ENCODE assay signal across 11 cellular contexts in genomic region chr18:44098551-44099098, GRCh38.
A peak's percentile ranks its signal among the peaks of the same experiment; 100 is the strongest.
DNase-seq lines count a peak whose midpoint lies in the region; ATAC-seq and TF ChIP-seq lines count a peak whose summit lies in the region.
"Had no signal": no experiment of that assay in that cellular context is flagged by ENCODE, and none has a peak within 500 bp of the region (broad histone marks: within the 10 kb centered on the region; RNA-seq: fewer than 3 reads in every experiment).

No MANE protein-coding gene starts in this region.

- H4K20me1 ChIP-seq in OCI-LY3 (ENCODE audit: insufficient read depth, low read length): no peaks in the 10 kb centered on the region

- H3K4me3 ChIP-seq in A673 (ENCODE audit: low read depth, low read length, poor library complexity, severe bottlenecking) (no peak overlapping the region), OCI-LY3 (ENCODE audit: low read length) (peak overlapping the region; percentile 68), fibroblast of villous mesenchyme (ENCODE audit: low read depth, low read length) (no peak overlapping the region), prostate gland (no peak overlapping the region)
- H3K4me3 ChIP-seq: skin epidermis had no signal

- H3K36me3 ChIP-seq in A673 (ENCODE audit: insufficient read depth, low read length, poor library complexity, severe bottlenecking) (no peaks in the 10 kb centered on the region), OCI-LY3 (replicated peaks; ENCODE audit: low read depth, low read length) (no peaks in the 10 kb centered on the region), prostate gland (no peaks in the 10 kb centered on the region)

- BruUV-seq in A673 (replicated peaks; lab: Mats Ljungman, UMichigan): no TSS peak

- no peaks in the 10 kb centered on the region for H3K27me3 ChIP-seq in A673 (replicated peaks; ENCODE audit: insufficient read depth, low read depth, low read length, poor library complexity)
- H3K27me3 ChIP-seq in OCI-LY3 (ENCODE audit: low read depth, low read length): no peaks in the 10 kb centered on the region
- no peaks in the 10 kb centered on the region for H3K27me3 ChIP-seq in prostate gland (replicated peaks; ENCODE audit: insufficient read depth)

- H3K79me2 ChIP-seq in OCI-LY3 (ENCODE audit: low read length): no peaks in the 10 kb centered on the region

- TF ChIP-seq POLR2A in prostate gland (IDR thresholded peaks at IDR 0.05): no peak

- 95% methylated on average over 4 of the region's 4 CpGs for WGBS in prostate gland

- H3K9ac ChIP-seq in OCI-LY3 (ENCODE audit: low read length): peak overlapping the region; percentile 53

- DNase-seq in A673 (ENCODE audit: low spot score) (peak; percentile 35), fibroblast of villous mesenchyme (ENCODE audit: low read depth) (peak; percentile 36), prostate gland (ENCODE audit: low spot score) (no peak), NCI-H1048 (lab: John Stamatoyannopoulos, UW) (no peak)
- DNase-seq: anterior cingulate cortex, NCI-H1436 had no signal

- peak overlapping the region; percentile 99 for H2AFZ ChIP-seq in OCI-LY3 (ENCODE audit: low read depth, low read length)

- H3K9me3 ChIP-seq in A673 (ENCODE audit: low read depth, low read length, poor library complexity, severe bottlenecking): no peaks in the 10 kb centered on the region
- H3K9me3 ChIP-seq in OCI-LY3 (ENCODE audit: insufficient read depth, low read length): no peaks in the 10 kb centered on the region
- H3K9me3 ChIP-seq in prostate gland: no peaks in the 10 kb centered on the region

- intact Hi-C loops in A673 (cut with micrococcal nuclease; ENCODE audit: unreplicated experiment): loop anchor here (10.0 kb wide), 1 partner anchor 314 kb away; no protein-coding TSS in a partner anchor
- intact Hi-C loops in prostate gland (cut with DNase I): no loop called here

- H3K4me1 ChIP-seq in A673 (ENCODE audit: insufficient read depth, low read length, poor library complexity, severe bottlenecking) (no peaks in the 10 kb centered on the region), OCI-LY3 (ENCODE audit: low read length) (peaks cover 7% of the 10 kb centered on the region), prostate gland (replicated peaks) (no peaks in the 10 kb centered on the region)

- ATAC-seq in GM19351 (IDR thresholded peaks at IDR 0.05; ENCODE audit: unreplicated experiment) (peak; percentile 71), GM21515 (IDR thresholded peaks at IDR 0.05; ENCODE audit: unreplicated experiment) (no peak), HG02852 (IDR thresholded peaks at IDR 0.05; ENCODE audit: unreplicated experiment) (no peak)

- peak overlapping the region; percentile 76 for H3K4me2 ChIP-seq in OCI-LY3 (ENCODE audit: low read length)

- TF ChIP-seq CTCF in A673 (conservative IDR thresholded peaks at IDR 0.05; ENCODE audit: low read depth, low read length) (peak; percentile 38; the same call in 1 of the 2 replicates), OCI-LY3 (IDR thresholded peaks at IDR 0.05; ENCODE audit: low read depth, low read length) (peak; percentile 94), fibroblast of villous mesenchyme (IDR thresholded peaks at IDR 0.05; ENCODE audit: insufficient read depth, low read depth, low read length) (peak; percentile 49), prostate gland (IDR thresholded peaks at IDR 0.05) (no peak)

- POLR2A ChIA-PET in A673 (lab: Charles Lee; ENCODE audit: low non-redundant PET): no interaction called here

- CTCF ChIA-PET in A673 (lab: Charles Lee): interaction anchor here (0.7 kb wide), 1 partner anchor 1286 kb away, joined by 3 read pairs; no protein-coding TSS in a partner anchor

- H3K27ac ChIP-seq in A673 (ENCODE audit: low read depth, low read length, poor library complexity, severe bottlenecking) (no peak overlapping the region), OCI-LY3 (ENCODE audit: low read length) (no peak overlapping the region), prostate gland (no peak overlapping the region)
- H3K27ac ChIP-seq: skin epidermis had no signal

Comparison
In these comparisons a context has a peak if more than half of its experiments do, and no peak if none do; other contexts are left out.
1. DNase-seq: peak in A673 (single experiment) and fibroblast of villous mesenchyme (single experiment); none in prostate gland (single experiment) and NCI-H1048 (single experiment).
2. CTCF ChIP-seq: peak in A673 (single experiment), OCI-LY3 (single experiment) and fibroblast of villous mesenchyme (single experiment); none in prostate gland (0 of 4).